In the genomic region with DNA sequence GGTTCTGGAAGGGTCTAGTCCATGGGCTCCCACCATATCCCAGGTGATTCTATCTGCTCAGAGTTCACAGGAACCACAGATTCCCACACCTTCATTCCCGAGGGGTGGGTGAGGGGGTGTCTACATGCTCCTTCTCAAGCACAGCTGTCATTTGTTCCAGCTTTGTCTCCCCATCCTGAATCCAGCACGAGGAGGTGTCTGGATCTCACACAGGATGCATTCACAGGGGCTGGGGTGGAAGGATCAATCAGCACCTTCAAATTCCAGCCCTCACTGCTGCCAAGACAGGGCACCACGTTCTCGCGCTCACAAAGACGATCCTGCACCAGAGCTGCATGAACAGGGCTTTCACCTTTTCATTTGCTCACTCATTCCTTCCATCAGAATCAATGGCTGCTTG, we compare ENCODE assay signal across 23 cellular contexts. TPM values are rescaled to one million over a fixed set of nuclear protein-coding genes. Genes with fewer than 3 reads are reported as not detected.
"Had no signal": no experiment of that assay in that cellular context is flagged by ENCODE, and none has a peak within 500 bp of the region (broad histone marks: within the 10 kb centered on the region; RNA-seq: fewer than 3 reads in every experiment).

No MANE protein-coding gene starts in this region.

- H3K27ac ChIP-seq: SJSA1 had no signal

- H3K27me3 ChIP-seq: SJSA1 had no signal

- H3K9ac ChIP-seq: SK-N-SH had no signal

- H3K4me2 ChIP-seq: SK-N-SH had no signal

- H3K4me1 ChIP-seq: SJSA1 had no signal

- H3K36me3 ChIP-seq: SJSA1 had no signal

- DNase-seq: KBM-7, NCI-H1092, NCI-H1105 treated with DMSO at 0.1 percent for 48 hours, NCI-H1417 treated with DMSO at 0.1 percent for 48 hours, NCI-H146, NCI-H1694 treated with DMSO at 0.1 percent for 48 hours, NCI-H1930, NCI-H2081 treated with DMSO at 0.1 percent for 48 hours, NCI-H2171, NCI-H226, NCI-H446, NCI-H510A, NCI-H524 treated with DMSO at 0.1 percent for 48 hours, NCI-H69, NCI-H774, Right ventricle myocardium superior, RPMI8226, SIG-M5, SK-N-SH had no signal

- H3K4me3 ChIP-seq: SJSA1 had no signal

- H3K9me3 ChIP-seq: SJSA1, SK-N-SH had no signal

RNA-seq across cellular contexts. Expression of a gene that starts 52.7 kb away (rescaled TPM):
- total RNA-seq: HT-29, LHCN-M2, MCF 10A, SJSA1 had no signal
